Comparison of ENCODE assay signal across 10 cellular contexts in the genomic region with DNA sequence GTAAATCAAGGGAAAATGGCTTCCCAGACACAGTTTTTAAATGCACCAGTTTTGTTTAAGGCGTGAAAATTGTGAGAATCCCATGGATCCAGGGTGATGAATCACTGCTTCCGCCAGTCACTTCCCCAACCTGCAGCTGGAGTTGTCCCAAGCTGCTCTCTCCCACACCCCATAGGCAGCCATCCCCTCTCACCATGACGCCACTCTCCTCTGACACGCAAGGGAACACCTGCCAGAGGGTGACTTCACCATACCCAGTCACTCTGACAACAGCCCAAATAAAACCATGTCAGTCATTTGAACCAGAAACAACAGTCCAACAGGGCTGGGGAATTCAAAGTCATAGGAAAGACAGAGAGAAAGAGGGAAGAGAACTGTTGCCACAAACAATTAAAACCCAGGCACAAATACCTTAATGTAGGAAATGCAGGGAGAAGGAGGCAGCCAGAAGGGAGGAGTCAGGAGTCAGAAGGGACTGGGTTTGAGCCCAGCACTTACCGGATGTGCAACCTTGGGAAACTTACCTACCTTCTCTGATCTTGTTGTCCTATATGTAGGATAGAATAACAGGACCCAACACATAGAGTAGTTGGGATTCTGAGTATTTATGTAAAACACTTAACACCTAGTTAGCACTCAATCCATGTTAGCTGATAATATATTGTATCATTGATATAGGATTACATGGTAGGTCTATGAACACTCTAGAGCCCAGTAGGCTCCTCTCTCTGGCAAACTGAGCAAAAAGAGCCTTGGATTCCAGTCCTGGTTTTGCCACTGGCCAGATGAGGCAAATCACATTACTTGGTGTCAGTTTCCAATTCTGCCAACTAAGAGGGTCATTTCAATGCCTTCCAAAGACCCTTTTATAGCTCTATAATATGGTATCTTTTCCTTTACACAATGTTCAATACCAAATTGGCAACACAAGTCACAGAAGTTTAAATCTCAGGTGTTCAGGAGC.
A peak's percentile ranks its signal among the peaks of the same experiment; 100 is the strongest.
DNase-seq lines count a peak whose midpoint lies in the region; TF ChIP-seq lines count a peak whose summit lies in the region.
"Had no signal": no experiment of that assay in that cellular context is flagged by ENCODE, and none has a peak within 500 bp of the region (broad histone marks: within the 10 kb centered on the region; RNA-seq: fewer than 3 reads in every experiment).

No MANE protein-coding gene starts in this region.

- H3K27me3 ChIP-seq in HUES48 (ENCODE audit: control insufficient read depth, insufficient read depth, low read length) (no peaks in the 10 kb centered on the region), hepatocyte (peaks cover 5% of the 10 kb centered on the region)
- H3K27me3 ChIP-seq: adrenal gland had no signal

- DNase-seq in RWPE1 (ENCODE audit: low spot score) (peak; percentile 36), fibroblast of the aortic adventitia (ENCODE audit: low read depth) (peak; percentile 49), renal cortical epithelial cell (ENCODE audit: low read depth) (peak; percentile 48), hepatocyte (ENCODE audit: low spot score) (no peak), NCI-H446 treated with DMSO at 0.1 percent for 48 hours (lab: John Stamatoyannopoulos, UW) (no peak), NOMO-1 (lab: John Stamatoyannopoulos, UW; ENCODE audit: unreplicated experiment in 2 of 2) (no peak)
- no peak for DNase-seq in activated CD4-positive, alpha-beta T cell treated with anti-CD3 and anti-CD28 coated beads, Interleukin-2, amount 50 U/mL, for 4 hours
- DNase-seq: stimulated activated naive CD4-positive, alpha-beta T cell treated with Interleukin-2 at 50 U/mL for 16 hours had no signal

- H3K27ac ChIP-seq in HUES48 (ENCODE audit: low read depth, low read length), result peak overlapping the region; percentile 96
- H3K27ac ChIP-seq in RWPE1, result no peak overlapping the region
- no peak overlapping the region for H3K27ac ChIP-seq in hepatocyte
- H3K27ac ChIP-seq: adrenal gland had no signal

- H3K9ac ChIP-seq in HUES48 (ENCODE audit: low read depth, low read length), result peak overlapping the region; percentile 47

- no peaks in the 10 kb centered on the region for H3K79me2 ChIP-seq in hepatocyte

- TF ChIP-seq CTCF in RWPE1 (conservative IDR thresholded peaks at IDR 0.05; ENCODE audit: low read depth) (no peak), fibroblast of the aortic adventitia (IDR thresholded peaks at IDR 0.05; ENCODE audit: insufficient read depth, low read length) (no peak), hepatocyte (IDR thresholded peaks at IDR 0.05; ENCODE audit: poor library complexity) (no peak)

- H3K4me2 ChIP-seq in hepatocyte, result no peak overlapping the region

- H2AFZ ChIP-seq in hepatocyte, result no peak overlapping the region

- CTCF ChIA-PET in RWPE1 (lab: Yijun Ruan, JAX), result no interaction called here

- H3K4me1 ChIP-seq in HUES48 (ENCODE audit: control insufficient read depth, insufficient read depth, low read length) (peaks cover 29% of the 10 kb centered on the region), hepatocyte (ENCODE audit: insufficient read depth) (no peaks in the 10 kb centered on the region)

- H3K4me3 ChIP-seq in HUES48 (ENCODE audit: low read depth, low read length), result peak overlapping the region; percentile 6; the same call in 1 of the 2 replicates
- no peak overlapping the region for H3K4me3 ChIP-seq in fibroblast of the aortic adventitia (ENCODE audit: low read depth, low read length)
- H3K4me3 ChIP-seq in hepatocyte, result no peak overlapping the region
- H3K4me3 ChIP-seq: adrenal gland had no signal

- H4K20me1 ChIP-seq in hepatocyte (ENCODE audit: insufficient read depth, poor library complexity, severe bottlenecking), result no peaks in the 10 kb centered on the region

- no peaks in the 10 kb centered on the region for H3K36me3 ChIP-seq in HUES48 (ENCODE audit: control insufficient read depth, insufficient read depth, low read length)
- H3K36me3 ChIP-seq in hepatocyte (replicated peaks; ENCODE audit: insufficient read depth, low read depth), result no peaks in the 10 kb centered on the region
- H3K36me3 ChIP-seq: adrenal gland had no signal

- 80% methylated on average over 5 of the region's 5 CpGs for WGBS in hepatocyte (ENCODE audit: low lambda C conversion rate, missing lambda C conversion rate)

- POLR2A ChIA-PET in RWPE1 (lab: Yijun Ruan, JAX; ENCODE audit: low non-redundant PET), result no interaction called here

- H3K9me2 ChIP-seq in hepatocyte (replicated peaks; ENCODE audit: insufficient read depth), result no peaks in the 10 kb centered on the region

- H3K9me3 ChIP-seq in HUES48 (ENCODE audit: control insufficient read depth, insufficient read depth, low read length), result no peaks in the 10 kb centered on the region
- H3K9me3 ChIP-seq in hepatocyte (ENCODE audit: low read depth), result no peaks in the 10 kb centered on the region
- H3K9me3 ChIP-seq: adrenal gland had no signal

Comparison
In these comparisons a context has a peak if more than half of its experiments do, and no peak if none do; other contexts are left out.
1. DNase-seq: peak in RWPE1 (single experiment), fibroblast of the aortic adventitia (single experiment) and renal cortical epithelial cell (single experiment); none in hepatocyte (single experiment), NCI-H446 treated with DMSO at 0.1 percent for 48 hours (single experiment), activated CD4-positive, alpha-beta T cell treated with anti-CD3 and anti-CD28 coated beads, Interleukin-2, amount 50 U/mL, for 4 hours (0 of 2) and NOMO-1 (0 of 2).